32 cellular contexts compared by ENCODE assay signal in genomic region chr3:107699682-107700081, GRCh38.
DNase-seq lines count a peak whose midpoint lies in the region; ATAC-seq and TF ChIP-seq lines count a peak whose summit lies in the region.
"Had no signal": no experiment of that assay in that cellular context is flagged by ENCODE, and none has a peak within 500 bp of the region (broad histone marks: within the 10 kb centered on the region; RNA-seq: fewer than 3 reads in every experiment).

No MANE protein-coding gene starts in this region.

- H2AFZ ChIP-seq in GM23248: no peak overlapping the region
- H2AFZ ChIP-seq in mesenchymal stem cell (ENCODE audit: low read depth, low read length): no peak overlapping the region
- no peak overlapping the region for H2AFZ ChIP-seq in neuronal stem cell (ENCODE audit: low read length)
- H2AFZ ChIP-seq: PC-9 had no signal

- no peaks in the 10 kb centered on the region for H3F3A ChIP-seq in GM23248 (ENCODE audit: insufficient read depth)

- no peak overlapping the region for H2BK15ac ChIP-seq in mesenchymal stem cell (ENCODE audit: low read depth, poor library complexity, severe bottlenecking)
- H2BK15ac ChIP-seq in neuronal stem cell (ENCODE audit: low read length): no peak overlapping the region

- H2AK5ac ChIP-seq in mesenchymal stem cell (ENCODE audit: low read length, severe bottlenecking): no peak overlapping the region
- H2AK5ac ChIP-seq in neuronal stem cell (ENCODE audit: low read depth, low read length): no peak overlapping the region

- no peaks in the 10 kb centered on the region for H3K9me2 ChIP-seq in GM23248 (ENCODE audit: insufficient read depth)

- H3K9ac ChIP-seq in GM23248 (no peak overlapping the region), mesenchymal stem cell (ENCODE audit: low read length) (no peak overlapping the region), neuronal stem cell (ENCODE audit: low read depth, low read length, poor library complexity) (no peak overlapping the region)

- no peaks in the 10 kb centered on the region for H3K79me2 ChIP-seq in GM23248 (ENCODE audit: insufficient read depth)

- in situ Hi-C loops in GM23248 (cut with MboI) (no loop called here), HAP-1 (cut with MboI; ENCODE audit: low sequenced_read_pairs) (no loop called here)

- DNase-seq in GM23248: peak; percentile 36
- DNase-seq in RWPE1 (ENCODE audit: low spot score): peak; percentile 69
- DNase-seq in epithelial cell of esophagus (ENCODE audit: low read depth): peak; percentile 89
- peak; percentile 21 for DNase-seq in mesenchymal stem cell
- DNase-seq in neuronal stem cell (ENCODE audit: low spot score): no peak
- DNase-seq in HAP-1 (ENCODE audit: low spot score in 2 of 2): no peak
- DNase-seq: ACHN; activated CD4-positive, alpha-beta T cell treated with anti-CD3 and anti-CD28 coated beads for 48 hours; activated effector memory CD4-positive, alpha-beta T cell treated with anti-CD3 and anti-CD28 coated beads, Interleukin-2, amount 50 U/mL, for 16 hours; activated naive CD8-positive, alpha-beta T cell treated with anti-CD3 and anti-CD28 coated beads, Interleukin-2, amount 10 ng/mL, durations not matched to agents 7 days and 5 days; activated T-cell treated with anti-CD3 and anti-CD28 coated beads, Interleukin-2, amount 50 U/mL, for 1 hour; colonic mucosa; DMS153; effector CD8-positive, alpha-beta T cell; left ventricle myocardium superior; naive thymus-derived CD8-positive, alpha-beta T cell; NCI-H1092; NCI-H1694 treated with DMSO at 0.1 percent for 48 hours; NCI-H2171; NCI-H524; NK-92 treated with Interleukin-12 subunit alpha and Interleukin-12 subunit beta, amount 100 ng/mL, for 24 hours; occipital lobe; PC-9; SHP77 treated with DMSO at 0.1 percent for 48 hours; stimulated activated CD4-positive, alpha-beta T cell treated with anti-CD3 and anti-CD28 coated beads, Interleukin-1b, Interleukin-23, amount 100 ng/mL, for 48 hours; stimulated activated CD8-positive, alpha-beta memory T cell treated with anti-CD3 and anti-CD28 coated beads, Interleukin-4, amount 100 ng/mL, for 48 hours; SW 1271; T1000; tibial artery; WERI-Rb-1 had no signal

- H3K36me3 ChIP-seq in GM23248 (ENCODE audit: low read depth) (no peaks in the 10 kb centered on the region), mesenchymal stem cell (ENCODE audit: control insufficient read depth in 1 of 2, insufficient read depth in 2 of 2, low read depth in 1 of 2, low read length in 2 of 2) (no peaks in the 10 kb centered on the region), neuronal stem cell (replicated peaks in 1 of 2; ENCODE audit: control insufficient read depth in 2 of 2, insufficient read depth in 2 of 2, low read length in 2 of 2) (no peaks in the 10 kb centered on the region), HAP-1 (replicated peaks) (no peaks in the 10 kb centered on the region)
- H3K36me3 ChIP-seq: colonic mucosa, tibial artery, WERI-Rb-1 had no signal

- H4K20me1 ChIP-seq in GM23248 (ENCODE audit: insufficient read depth): no peaks in the 10 kb centered on the region

- H4K91ac ChIP-seq in mesenchymal stem cell (ENCODE audit: low read length) (no peak overlapping the region), neuronal stem cell (ENCODE audit: low read depth, low read length, poor library complexity) (no peak overlapping the region)

- no peak overlapping the region for H2BK12ac ChIP-seq in mesenchymal stem cell (ENCODE audit: low read length in 2 of 2)
- H2BK12ac ChIP-seq in neuronal stem cell (ENCODE audit: low read length): no peak overlapping the region

- H3K23ac ChIP-seq in mesenchymal stem cell (ENCODE audit: low read length in 2 of 2) (no peak overlapping the region), neuronal stem cell (ENCODE audit: low read depth, low read length, poor library complexity) (no peak overlapping the region)

- H3K4ac ChIP-seq in mesenchymal stem cell (ENCODE audit: low read depth in 1 of 2, low read length in 2 of 2) (no peak overlapping the region), neuronal stem cell (ENCODE audit: low read length) (no peak overlapping the region)

- H3K27me3 ChIP-seq in GM23248 (replicated peaks; ENCODE audit: insufficient read depth): no peaks in the 10 kb centered on the region
- no peaks in the 10 kb centered on the region for H3K27me3 ChIP-seq in mesenchymal stem cell (ENCODE audit: control insufficient read depth in 1 of 2, insufficient read depth in 1 of 2, low read length in 2 of 2)
- H3K27me3 ChIP-seq in neuronal stem cell (ENCODE audit: control insufficient read depth in 3 of 3, insufficient read depth in 3 of 3, low read depth in 1 of 3, low read length in 3 of 3): no peaks in the 10 kb centered on the region
- no peaks in the 10 kb centered on the region for H3K27me3 ChIP-seq in HAP-1 (ENCODE audit: low read depth)
- H3K27me3 ChIP-seq: colonic mucosa, tibial artery had no signal

- H3K79me1 ChIP-seq in mesenchymal stem cell (replicated peaks; ENCODE audit: low read length, poor library complexity, severe bottlenecking) (peaks cover 16% of the 10 kb centered on the region), neuronal stem cell (ENCODE audit: low read depth, low read length) (no peaks in the 10 kb centered on the region)

- H3K9me3 ChIP-seq in GM23248 (ENCODE audit: low read depth) (no peaks in the 10 kb centered on the region), mesenchymal stem cell (ENCODE audit: control insufficient read depth, low read length) (no peaks in the 10 kb centered on the region), neuronal stem cell (replicated peaks in 1 of 2; ENCODE audit: control insufficient read depth in 2 of 2, insufficient read depth in 1 of 2, low read depth in 1 of 2, low read length in 2 of 2) (no peaks in the 10 kb centered on the region), HAP-1 (no peaks in the 10 kb centered on the region)
- H3K9me3 ChIP-seq: colonic mucosa, tibial artery had no signal

- no peak for ATAC-seq in GM21515 (IDR thresholded peaks at IDR 0.05; ENCODE audit: unreplicated experiment)
- ATAC-seq: left ventricle myocardium superior; naive thymus-derived CD8-positive, alpha-beta T cell had no signal

- no peak overlapping the region for H3K4me3 ChIP-seq in GM23248
- H3K4me3 ChIP-seq in epithelial cell of esophagus (ENCODE audit: low read length): no peak overlapping the region
- H3K4me3 ChIP-seq in mesenchymal stem cell (ENCODE audit: insufficient read depth in 1 of 2, low read depth in 1 of 2, low read length in 2 of 2): no peak overlapping the region
- no peak overlapping the region for H3K4me3 ChIP-seq in neuronal stem cell (ENCODE audit: low read length in 2 of 2)
- no peak overlapping the region for H3K4me3 ChIP-seq in HAP-1
- H3K4me3 ChIP-seq: colonic mucosa, PC-9, skin epidermis, tibial artery had no signal

- H3K27ac ChIP-seq in GM23248 (no peak overlapping the region), RWPE1 (no peak overlapping the region), mesenchymal stem cell (ENCODE audit: low read length, poor library complexity, severe bottlenecking) (no peak overlapping the region), neuronal stem cell (replicated peaks; ENCODE audit: low read length) (no peak overlapping the region)
- H3K27ac ChIP-seq: colonic mucosa, PC-9, skin epidermis, tibial artery, WERI-Rb-1 had no signal

- H4K8ac ChIP-seq in mesenchymal stem cell (ENCODE audit: low read length) (no peak overlapping the region), neuronal stem cell (ENCODE audit: low read depth, low read length) (no peak overlapping the region)

- TF ChIP-seq CTCF in RWPE1 (conservative IDR thresholded peaks at IDR 0.05; ENCODE audit: low read depth) (no peak), epithelial cell of esophagus (IDR thresholded peaks at IDR 0.05; ENCODE audit: insufficient read depth, low read depth, low read length, missing control alignments) (no peak)

- WGBS in GM23248 (ENCODE audit: low coverage in 1 of 2, low lambda C conversion rate in 2 of 2, missing lambda C conversion rate in 2 of 2), 2 experiments: 41 to 45% methylated on average over 2 of the region's 2 CpGs
- 64% methylated on average over 2 of the region's 2 CpGs for WGBS in mesenchymal stem cell
- WGBS in neuronal stem cell (ENCODE audit: extremely low coverage in 2 of 2, insufficient read length in 2 of 2, insufficient replicate concordance in 1 of 2), 2 donors: no CpG with 5 or more reads among the region's 2 CpGs

- H3K18ac ChIP-seq in mesenchymal stem cell (ENCODE audit: low read depth in 1 of 2, low read length in 2 of 2) (no peak overlapping the region), neuronal stem cell (ENCODE audit: low read length) (no peak overlapping the region)

- CTCF ChIA-PET in RWPE1 (lab: Yijun Ruan, JAX): interaction anchor here (0.5 to 1.6 kb wide), 3 partner anchors 9 to 123 kb away, joined by 3 to 7 read pairs (median 6); no protein-coding TSS in a partner anchor

- H3K14ac ChIP-seq in mesenchymal stem cell (ENCODE audit: low read length in 2 of 2) (no peak overlapping the region), neuronal stem cell (ENCODE audit: low read length) (no peak overlapping the region)

- H3K4me1 ChIP-seq in GM23248 (ENCODE audit: insufficient read depth) (peaks cover 2% of the 10 kb centered on the region; the same call in 1 of the 2 replicates), mesenchymal stem cell (ENCODE audit: control insufficient read depth, insufficient read depth, low read depth, low read length) (peaks cover 7% of the 10 kb centered on the region), neuronal stem cell (ENCODE audit: control insufficient read depth in 2 of 2, insufficient read depth in 1 of 2, low read depth in 1 of 2, low read length in 2 of 2) (peaks cover 0 to 10% of the 10 kb centered on the region in 2 donors), HAP-1 (no peaks in the 10 kb centered on the region)
- H3K4me1 ChIP-seq: colonic mucosa, tibial artery had no signal

- H2BK5ac ChIP-seq in mesenchymal stem cell (ENCODE audit: low read depth, low read length, poor library complexity, severe bottlenecking): no peak overlapping the region
- no peak overlapping the region for H2BK5ac ChIP-seq in neuronal stem cell (ENCODE audit: low read length)

- H2BK120ac ChIP-seq in mesenchymal stem cell (ENCODE audit: low read depth, low read length): no peak overlapping the region
- H2BK120ac ChIP-seq in neuronal stem cell (ENCODE audit: low read depth, low read length): no peak overlapping the region

- POLR2A ChIA-PET in RWPE1 (lab: Yijun Ruan, JAX; ENCODE audit: low non-redundant PET): no interaction called here

- H3K4me2 ChIP-seq in GM23248 (ENCODE audit: unreplicated experiment): no peak overlapping the region
- H3K4me2 ChIP-seq in mesenchymal stem cell (ENCODE audit: low read length, poor library complexity, severe bottlenecking): no peak overlapping the region
- no peak overlapping the region for H3K4me2 ChIP-seq in neuronal stem cell (ENCODE audit: insufficient read depth, low read length, poor library complexity, severe bottlenecking)
- H3K4me2 ChIP-seq: PC-9 had no signal

Comparison
In these comparisons a context has a peak if more than half of its experiments do, and no peak if none do; other contexts are left out.
1. DNase-seq: peak in GM23248 (single experiment), RWPE1 (single experiment), epithelial cell of esophagus (single experiment) and mesenchymal stem cell (single experiment); none in neuronal stem cell (single experiment) and HAP-1 (0 of 2).